Comparison of ENCODE assay signal across 14 cellular contexts in the genomic region with DNA sequence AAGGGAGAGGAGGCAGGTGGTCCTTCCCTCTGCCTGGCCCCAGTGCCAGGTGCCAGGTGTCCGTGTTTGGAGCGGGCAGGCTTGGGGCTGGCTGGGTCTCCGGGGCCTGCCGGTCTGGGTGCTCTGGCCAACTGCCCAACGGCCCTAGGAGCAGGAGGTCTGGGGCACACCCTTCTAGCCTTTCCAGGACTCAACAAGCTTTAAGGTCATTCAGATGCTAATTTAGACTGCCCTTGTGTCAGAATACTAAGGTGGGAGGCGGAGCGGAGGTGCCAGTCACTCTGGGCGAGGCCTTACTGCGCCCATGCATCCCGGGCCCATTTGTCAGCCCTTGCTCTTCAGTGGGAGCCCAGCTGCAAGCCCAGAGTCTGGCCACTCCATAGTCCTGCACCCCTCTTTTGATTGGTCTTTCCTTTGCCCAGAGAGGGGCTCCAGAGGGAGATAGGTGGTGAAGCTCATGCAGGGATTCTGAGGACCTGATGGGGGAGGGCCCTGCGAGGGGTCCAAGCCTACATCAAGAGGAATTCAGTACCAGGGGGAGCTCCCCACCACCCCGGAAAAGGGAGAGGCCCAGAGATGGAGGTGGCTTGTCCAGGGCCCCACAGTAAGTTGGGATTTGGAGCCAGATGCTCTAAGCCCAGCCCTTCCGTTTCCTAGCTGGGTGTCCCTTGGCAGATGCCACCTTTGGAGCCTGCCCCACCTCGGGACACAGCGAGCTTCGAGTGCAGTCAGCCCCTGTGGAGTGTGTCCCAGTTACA. TPM values are rescaled to one million over a fixed set of nuclear protein-coding genes. Genes with fewer than 3 reads are reported as not detected.
A peak's percentile ranks its signal among the peaks of the same experiment; 100 is the strongest.
DNase-seq lines count a peak whose midpoint lies in the region; ATAC-seq, FAIRE-seq and TF ChIP-seq lines count a peak whose summit lies in the region.
"Had no signal": no experiment of that assay in that cellular context is flagged by ENCODE, and none has a peak within 500 bp of the region (broad histone marks: within the 10 kb centered on the region; RNA-seq: fewer than 3 reads in every experiment).

No MANE protein-coding gene starts in this region.

- H2AK5ac ChIP-seq in H9 (ENCODE audit: insufficient read length, low read length) = no peak overlapping the region

- CTCF ChIA-PET in HepG2 (lab: Yijun Ruan, JAX; ENCODE audit: low intra/inter-chr PET ratio, low total read pairs) = no interaction called here

- peaks cover 33 to 36% of the 10 kb centered on the region in 2 experiments for H3K4me1 Mint-ChIP-seq in H9
- H3K4me1 Mint-ChIP-seq in stimulated activated effector memory CD8-positive, alpha-beta T cell treated with anti-CD3 and anti-CD28 coated beads, Interleukin-12 subunit alpha, Interleukin-12 subunit beta, amount 100 ng/mL, for 72 hours = peaks cover 37% of the 10 kb centered on the region

- H2BK12ac ChIP-seq in H9 (ENCODE audit: insufficient read length, low read depth, low read length) = no peak overlapping the region

- in situ Hi-C loops in HepG2 (cut with HindIII; ENCODE audit: extremely low pct_ligation_motif_present, low pct_unique_long_range_greater_than_20kb) = no loop called here

- H3K14ac ChIP-seq in H9 (ENCODE audit: insufficient read depth, low read length) = no peak overlapping the region

- H4K91ac ChIP-seq in H9 (ENCODE audit: insufficient read length, low read depth, low read length) = no peak overlapping the region

- H3K4me1 ChIP-seq in H9 (ENCODE audit: insufficient read depth, low read length) (peaks cover 10% of the 10 kb centered on the region; the same call in 1 of the 2 replicates), HepG2 (ENCODE audit: insufficient read depth, low read length) (peaks cover 65% of the 10 kb centered on the region)

- no peak overlapping the region for H3K9ac ChIP-seq in H9 (ENCODE audit: extremely low read depth, insufficient read length, low read length)
- no peak overlapping the region for H3K9ac ChIP-seq in HepG2 (ENCODE audit: insufficient read depth, low read depth, low read length)

- POLR2A ChIA-PET in HepG2 (lab: Yijun Ruan, JAX) = interaction anchor here (0.9 kb wide), 1 partner anchor 20 kb away, joined by 3 read pairs; a partner anchor contains a TSS

- H3K79me2 ChIP-seq in H9 (ENCODE audit: insufficient read depth, low read length) = no peaks in the 10 kb centered on the region
- H3K79me2 ChIP-seq in HepG2 (ENCODE audit: insufficient read depth, low read length) = no peaks in the 10 kb centered on the region

- H4K5ac ChIP-seq in H9 (ENCODE audit: insufficient read length, low read depth, low read length) = no peak overlapping the region

- TF ChIP-seq EP300 in HepG2 (IDR thresholded peaks at IDR 0.05; ENCODE audit: low read depth in 2 of 2, low read length in 2 of 2) (no peak), HepG2 (CRISPR knock-in tag; IDR thresholded peaks at IDR 0.05; ENCODE audit: borderline replicate concordance) (no peak)

- H3K4me2 ChIP-seq in H9 (ENCODE audit: insufficient read depth, insufficient read length, low read length) (peak overlapping the region; percentile 28), HepG2 (ENCODE audit: low read depth, low read length) (no peak overlapping the region; the same call in 1 of the 2 replicates)

- H2BK15ac ChIP-seq in H9 (ENCODE audit: low read depth, low read length) = no peak overlapping the region

- no peak overlapping the region; a peak in 1 of 5 replicates for H3K4me3 Mint-ChIP-seq in H9
- no peak overlapping the region for H3K4me3 Mint-ChIP-seq in stimulated activated effector memory CD8-positive, alpha-beta T cell treated with anti-CD3 and anti-CD28 coated beads, Interleukin-12 subunit alpha, Interleukin-12 subunit beta, amount 100 ng/mL, for 72 hours

- intact Hi-C loops in HepG2 (cut with micrococcal nuclease; ENCODE audit: unreplicated experiment) = no loop called here

- TF ChIP-seq POLR2A in HepG2 (IDR thresholded peaks at IDR 0.05; ENCODE audit: insufficient read depth in 1 of 2, low read depth in 2 of 2, low read length in 2 of 2) = no peak

- BruUV-seq in HepG2 (replicated peaks; lab: Mats Ljungman, UMichigan) = no TSS peak

- no peak overlapping the region for H3K4ac ChIP-seq in H9 (ENCODE audit: low read depth, low read length)

- no peak overlapping the region for H2BK5ac ChIP-seq in H9 (ENCODE audit: insufficient read length, low read length)

- no peak overlapping the region for H2AFZ ChIP-seq in H9 (ENCODE audit: low read length)
- no peak overlapping the region for H2AFZ ChIP-seq in HepG2 (ENCODE audit: low read length)

- H3K36me3 Mint-ChIP-seq in H9 (ENCODE audit: insufficient read depth in 1 of 3, low read depth in 3 of 3) = peaks cover under 1 to 25% (median 8%) of the 10 kb centered on the region in 3 experiments; a peak in 6 of 7 replicates
- peaks cover 75% of the 10 kb centered on the region for H3K36me3 Mint-ChIP-seq in stimulated activated effector memory CD8-positive, alpha-beta T cell treated with anti-CD3 and anti-CD28 coated beads, Interleukin-12 subunit alpha, Interleukin-12 subunit beta, amount 100 ng/mL, for 72 hours

- H2BK120ac ChIP-seq in H9 (ENCODE audit: low read depth, low read length, poor library complexity, severe bottlenecking) = no peak overlapping the region

- H4K20me1 ChIP-seq in H9 (ENCODE audit: control insufficient read depth, insufficient read depth, insufficient read length) (no peaks in the 10 kb centered on the region), HepG2 (ENCODE audit: insufficient read depth, low read length) (no peaks in the 10 kb centered on the region)

- H3K27me3 ChIP-seq in H9 (ENCODE audit: insufficient read depth, low read length) (no peaks in the 10 kb centered on the region), HepG2 (ENCODE audit: control insufficient read depth in 1 of 2, insufficient read depth in 2 of 2, low read length in 2 of 2) (no peaks in the 10 kb centered on the region)
- H3K27me3 ChIP-seq: ovary had no signal

- H3K23me2 ChIP-seq in H9 (ENCODE audit: insufficient read length, low read depth, low read length, poor library complexity, severe bottlenecking) = no peaks in the 10 kb centered on the region

- H3K18ac ChIP-seq in H9 (ENCODE audit: insufficient read length, low read depth, low read length) = no peak overlapping the region

- H3K36me3 ChIP-seq in HepG2 (replicated peaks in 1 of 2; ENCODE audit: control insufficient read depth in 1 of 2, insufficient read depth in 2 of 2, low read length in 2 of 2) = peaks cover 12 to 20% of the 10 kb centered on the region in 2 experiments; a peak in 4 of 5 replicates
- H3K36me3 ChIP-seq: ovary had no signal

- no peaks in the 10 kb centered on the region for H3K9me3 Mint-ChIP-seq in H9
- no peaks in the 10 kb centered on the region for H3K9me3 Mint-ChIP-seq in stimulated activated effector memory CD8-positive, alpha-beta T cell treated with anti-CD3 and anti-CD28 coated beads, Interleukin-12 subunit alpha, Interleukin-12 subunit beta, amount 100 ng/mL, for 72 hours

- H3K79me1 ChIP-seq in H9 (ENCODE audit: insufficient read depth, low read depth, low read length, poor library complexity, severe bottlenecking) = no peaks in the 10 kb centered on the region

- peak; percentile 1; the same call in 1 of the 3 replicates for ATAC-seq in HepG2
- no peak for ATAC-seq in stimulated activated effector memory CD8-positive, alpha-beta T cell treated with anti-CD3 and anti-CD28 coated beads, Interleukin-12 subunit alpha, Interleukin-12 subunit beta, amount 100 ng/mL, for 72 hours

- no peak for FAIRE-seq in HepG2 (lab: Jason Lieb, UNC)
- FAIRE-seq: keratinocyte had no signal

- WGBS in H9 (ENCODE audit: extremely low coverage, insufficient read length, low lambda C conversion rate) = no CpG with 5 or more reads among the region's 16 CpGs
- WGBS in HepG2 (ENCODE audit: low lambda C conversion rate) = 55% methylated on average over 10 of the region's 16 CpGs

- peaks cover 30% of the 10 kb centered on the region for H3K27me3 Mint-ChIP-seq in H9 (ENCODE audit: low read depth)

- H3K4me3 ChIP-seq in HepG2 (replicated peaks in 1 of 3; ENCODE audit: insufficient read depth in 1 of 3, low read depth in 2 of 3, low read length in 3 of 3) = no peak overlapping the region
- H3K4me3 ChIP-seq: ovary had no signal

- H4K8ac ChIP-seq in H9 (replicated peaks; ENCODE audit: insufficient read length, low read depth, low read length) = no peak overlapping the region

- H3K27ac ChIP-seq in 22Rv1 (peak overlapping the region; percentile 80), H9 (ENCODE audit: insufficient read length, low read depth, low read length) (no peak overlapping the region), cingulate gyrus (ENCODE audit: low read depth, low read length) (peak overlapping the region; percentile 19), HepG2 (ENCODE audit: extremely low read length, insufficient read depth, low read length) (no peak overlapping the region)
- H3K27ac ChIP-seq: epithelial cell of prostate had no signal

- TF ChIP-seq CTCF in 22Rv1 (IDR thresholded peaks at IDR 0.05) (no peak), H9 (conservative IDR thresholded peaks at IDR 0.05) (no peak), HepG2 (CRISPR knock-in tag; IDR thresholded peaks at IDR 0.05) (no peak), GM20000 (IDR thresholded peaks at IDR 0.05; ENCODE audit: extremely low read depth, missing control alignments) (no peak)

- H3K27ac Mint-ChIP-seq in H9 = peak overlapping the region in 1 of 3 experiments; percentile 74; a peak in 2 of 7 replicates
- no peak overlapping the region for H3K27ac Mint-ChIP-seq in stimulated activated effector memory CD8-positive, alpha-beta T cell treated with anti-CD3 and anti-CD28 coated beads, Interleukin-12 subunit alpha, Interleukin-12 subunit beta, amount 100 ng/mL, for 72 hours

- H3T11ph ChIP-seq in H9 (ENCODE audit: low read length) = no peak overlapping the region

- H3K23ac ChIP-seq in H9 (ENCODE audit: insufficient read length, low read depth, low read length) = no peak overlapping the region

- H3K9me3 ChIP-seq in H9 (ENCODE audit: control insufficient read depth, low read depth, low read length) (no peaks in the 10 kb centered on the region), HepG2 (ENCODE audit: low read length) (no peaks in the 10 kb centered on the region)
- H3K9me3 ChIP-seq: ovary had no signal

- TF ChIP-seq RAD21 in HepG2 (CRISPR knock-in tag; IDR thresholded peaks at IDR 0.05) = no peak

- H2BK20ac ChIP-seq in H9 (ENCODE audit: low read depth, low read length, poor library complexity, severe bottlenecking) = no peak overlapping the region

- DNase-seq in H9 = peak; percentile 75
- no peak for DNase-seq in HepG2 (ENCODE audit: low spot score)
- DNase-seq in stimulated activated effector memory CD8-positive, alpha-beta T cell treated with anti-CD3 and anti-CD28 coated beads, Interleukin-12 subunit alpha, Interleukin-12 subunit beta, amount 100 ng/mL, for 72 hours (ENCODE audit: low spot score in 2 of 2) = no peak
- no peak for DNase-seq in dermis blood vessel endothelial cell
- no peak for DNase-seq in dedifferentiated amniotic fluid mesenchymal stem cell (ENCODE audit: extremely low spot score)
- no peak for DNase-seq in GM20000 (ENCODE audit: low spot score)
- DNase-seq: amniotic stem cell; NCI-H510A treated with DMSO at 0.1 percent for 48 hours; stimulated activated CD4-positive, alpha-beta T cell treated with anti-CD3 and anti-CD28 coated beads, Interleukin-4, amount 100 ng/mL, for 24 hours had no signal

- no peak overlapping the region for H3K56ac ChIP-seq in H9 (ENCODE audit: insufficient read length, low read depth, low read length)

RNA-seq across cellular contexts. Expression of a gene that starts 1.3 kb away (rescaled TPM):
- 5.6 and 8.7 TPM in 2 replicates for total RNA-seq in H9 (2021)
- 0.22 TPM in 1 of 2 replicates, not detected in the other for total RNA-seq in HepG2 (2016; rRNA removed; fragmentation: Illumina TruSeq; extraction: Trizol)
- total RNA-seq in HepG2 (2016; cell fraction: cytosol; rRNA removed; fragmentation: Illumina TruSeq; extraction: Trizol; ENCODE audit: low read depth) = not detected in 2 replicates
- not detected in 2 replicates for total RNA-seq in HepG2 (2016; cell fraction: insoluble cytoplasmic fraction; rRNA removed; fragmentation: Illumina TruSeq; extraction: Trizol)
- not detected in 2 replicates for total RNA-seq in HepG2 (2016; cell fraction: membrane; rRNA removed; fragmentation: Illumina TruSeq; extraction: Trizol)
- total RNA-seq in HepG2 (2016; cell fraction: nucleus; rRNA removed; fragmentation: Illumina TruSeq; extraction: Trizol) = not detected in 2 replicates
- polyA plus RNA-seq in HepG2 (2011; rRNA removed) = 0.18 TPM in 1 of 2 replicates, not detected in the other
- polyA plus RNA-seq in HepG2 (2011; cell fraction: cytosol; rRNA removed) = 0.13 TPM in 1 of 2 replicates, not detected in the other
- 1.5 and 1.9 TPM in 2 replicates for polyA plus RNA-seq in HepG2 (2011; cell fraction: nucleus; rRNA removed)
- 0.35 and 0.49 TPM in 2 replicates for polyA plus RNA-seq in HepG2 (2012)
- polyA plus RNA-seq in HepG2 (2016; cell fraction: cytosol; fragmentation: Illumina TruSeq; extraction: Trizol; ENCODE audit: low read depth) = not detected in 2 replicates
- not detected in 2 replicates for polyA plus RNA-seq in HepG2 (2016; cell fraction: insoluble cytoplasmic fraction; fragmentation: Illumina TruSeq; extraction: Trizol; ENCODE audit: low read depth)
- polyA plus RNA-seq in HepG2 (2016; cell fraction: membrane; fragmentation: Illumina TruSeq; extraction: Trizol; ENCODE audit: low read depth) = not detected in 2 replicates
- polyA plus RNA-seq in HepG2 (2016; cell fraction: nucleus; fragmentation: Illumina TruSeq; extraction: Trizol; ENCODE audit: insufficient read depth, low read depth) = not detected in 2 replicates
- 0.19 and 0.24 TPM in 2 replicates for polyA minus RNA-seq in HepG2 (2011; rRNA and poly(A)+ RNA removed; ENCODE audit: low replicate concordance)
- polyA minus RNA-seq in HepG2 (2011; cell fraction: cytosol; rRNA and poly(A)+ RNA removed) = not detected in 2 replicates
- 0.62 and 0.90 TPM in 2 replicates for polyA minus RNA-seq in HepG2 (2011; cell fraction: nucleus; rRNA and poly(A)+ RNA removed)
- 0.19 and 0.51 TPM in 2 replicates for total RNA-seq in dermis blood vessel endothelial cell
- polyA plus RNA-seq: keratinocyte had no signal

RNA-seq across cellular contexts. Expression of a gene that starts 18.3 kb away (rescaled TPM):
- total RNA-seq in H9 (2021) = 18.7 and 24.5 TPM in 2 replicates
- 2.4 and 5.2 TPM in 2 replicates for total RNA-seq in HepG2 (2016; rRNA removed; fragmentation: Illumina TruSeq; extraction: Trizol)
- 1.4 and 2.1 TPM in 2 replicates for total RNA-seq in HepG2 (2016; cell fraction: cytosol; rRNA removed; fragmentation: Illumina TruSeq; extraction: Trizol; ENCODE audit: low read depth)
- 2.6 and 4.6 TPM in 2 replicates for total RNA-seq in HepG2 (2016; cell fraction: insoluble cytoplasmic fraction; rRNA removed; fragmentation: Illumina TruSeq; extraction: Trizol)
- 2.7 and 2.8 TPM in 2 replicates for total RNA-seq in HepG2 (2016; cell fraction: membrane; rRNA removed; fragmentation: Illumina TruSeq; extraction: Trizol)
- 7.3 and 9.5 TPM in 2 replicates for total RNA-seq in HepG2 (2016; cell fraction: nucleus; rRNA removed; fragmentation: Illumina TruSeq; extraction: Trizol)
- 5.4 and 6.6 TPM in 2 replicates for polyA plus RNA-seq in HepG2 (2011; rRNA removed)
- polyA plus RNA-seq in HepG2 (2011; cell fraction: cytosol; rRNA removed) = 2.2 and 3.1 TPM in 2 replicates
- polyA plus RNA-seq in HepG2 (2011; cell fraction: nucleus; rRNA removed) = 30.4 and 31.3 TPM in 2 replicates
- polyA plus RNA-seq in HepG2 (2012) = 4.0 and 4.2 TPM in 2 replicates
- polyA plus RNA-seq in HepG2 (2016; cell fraction: cytosol; fragmentation: Illumina TruSeq; extraction: Trizol; ENCODE audit: low read depth) = 1.0 and 1.4 TPM in 2 replicates
- polyA plus RNA-seq in HepG2 (2016; cell fraction: insoluble cytoplasmic fraction; fragmentation: Illumina TruSeq; extraction: Trizol; ENCODE audit: low read depth) = 1.9 and 2.4 TPM in 2 replicates
- 1.9 and 2.2 TPM in 2 replicates for polyA plus RNA-seq in HepG2 (2016; cell fraction: membrane; fragmentation: Illumina TruSeq; extraction: Trizol; ENCODE audit: low read depth)
- 20.1 and 20.6 TPM in 2 replicates for polyA plus RNA-seq in HepG2 (2016; cell fraction: nucleus; fragmentation: Illumina TruSeq; extraction: Trizol; ENCODE audit: insufficient read depth, low read depth)
- 11.8 and 14.8 TPM in 2 replicates for polyA minus RNA-seq in HepG2 (2011; rRNA and poly(A)+ RNA removed; ENCODE audit: low replicate concordance)
- 3.9 and 5.2 TPM in 2 replicates for polyA minus RNA-seq in HepG2 (2011; cell fraction: cytosol; rRNA and poly(A)+ RNA removed)
- polyA minus RNA-seq in HepG2 (2011; cell fraction: nucleus; rRNA and poly(A)+ RNA removed) = 17.9 and 18.9 TPM in 2 replicates
- total RNA-seq in dermis blood vessel endothelial cell = 13.9 and 16.2 TPM in 2 replicates

RNA-seq across cellular contexts. Expression of a gene that starts 19.6 kb away (rescaled TPM):
- total RNA-seq in H9 (2021) (51.3 and 52.8 TPM in 2 replicates), HepG2 (2016; rRNA removed; fragmentation: Illumina TruSeq; extraction: Trizol) (35.1 and 35.4 TPM in 2 replicates), dermis blood vessel endothelial cell (153 and 182 TPM in 2 replicates)
- total RNA-seq in HepG2 (2016; cell fraction: cytosol; rRNA removed; fragmentation: Illumina TruSeq; extraction: Trizol; ENCODE audit: low read depth) = 6.3 and 6.7 TPM in 2 replicates
- 30.6 and 36.6 TPM in 2 replicates for total RNA-seq in HepG2 (2016; cell fraction: insoluble cytoplasmic fraction; rRNA removed; fragmentation: Illumina TruSeq; extraction: Trizol)
- total RNA-seq in HepG2 (2016; cell fraction: membrane; rRNA removed; fragmentation: Illumina TruSeq; extraction: Trizol) = 14.7 and 15.9 TPM in 2 replicates
- total RNA-seq in HepG2 (2016; cell fraction: nucleus; rRNA removed; fragmentation: Illumina TruSeq; extraction: Trizol) = 17.2 and 21.8 TPM in 2 replicates
- 20.8 and 29.0 TPM in 2 replicates for polyA plus RNA-seq in HepG2 (2011; rRNA removed)
- polyA plus RNA-seq in HepG2 (2011; cell fraction: cytosol; rRNA removed) = 15.5 and 19.5 TPM in 2 replicates
- polyA plus RNA-seq in HepG2 (2011; cell fraction: nucleus; rRNA removed) = 72.9 and 82.9 TPM in 2 replicates
- 17.6 and 18.9 TPM in 2 replicates for polyA plus RNA-seq in HepG2 (2012)
- polyA plus RNA-seq in HepG2 (2016; cell fraction: cytosol; fragmentation: Illumina TruSeq; extraction: Trizol; ENCODE audit: low read depth) = 5.0 and 5.7 TPM in 2 replicates
- polyA plus RNA-seq in HepG2 (2016; cell fraction: insoluble cytoplasmic fraction; fragmentation: Illumina TruSeq; extraction: Trizol; ENCODE audit: low read depth) = 31.8 and 36.6 TPM in 2 replicates
- 10.1 and 10.8 TPM in 2 replicates for polyA plus RNA-seq in HepG2 (2016; cell fraction: membrane; fragmentation: Illumina TruSeq; extraction: Trizol; ENCODE audit: low read depth)
- polyA plus RNA-seq in HepG2 (2016; cell fraction: nucleus; fragmentation: Illumina TruSeq; extraction: Trizol; ENCODE audit: insufficient read depth, low read depth) = 26.3 and 34.3 TPM in 2 replicates
- 51.2 and 89.6 TPM in 2 replicates for polyA minus RNA-seq in HepG2 (2011; rRNA and poly(A)+ RNA removed; ENCODE audit: low replicate concordance)
- polyA minus RNA-seq in HepG2 (2011; cell fraction: cytosol; rRNA and poly(A)+ RNA removed) = 10.0 and 13.2 TPM in 2 replicates
- polyA minus RNA-seq in HepG2 (2011; cell fraction: nucleus; rRNA and poly(A)+ RNA removed) = 31.3 and 34.3 TPM in 2 replicates

RNA-seq across cellular contexts. Expression of a gene that starts 40.1 kb away (rescaled TPM):
- total RNA-seq in H9 (2021) (49.1 and 49.3 TPM in 2 replicates), HepG2 (2016; rRNA removed; fragmentation: Illumina TruSeq; extraction: Trizol) (0.22 TPM in 1 of 2 replicates, not detected in the other), dermis blood vessel endothelial cell (12.9 and 40.4 TPM in 2 replicates)
- total RNA-seq in HepG2 (2016; cell fraction: cytosol; rRNA removed; fragmentation: Illumina TruSeq; extraction: Trizol; ENCODE audit: low read depth) = not detected in 2 replicates
- total RNA-seq in HepG2 (2016; cell fraction: insoluble cytoplasmic fraction; rRNA removed; fragmentation: Illumina TruSeq; extraction: Trizol) = 0.04 TPM in 1 of 2 replicates, not detected in the other
- not detected in 2 replicates for total RNA-seq in HepG2 (2016; cell fraction: membrane; rRNA removed; fragmentation: Illumina TruSeq; extraction: Trizol)
- total RNA-seq in HepG2 (2016; cell fraction: nucleus; rRNA removed; fragmentation: Illumina TruSeq; extraction: Trizol) = not detected in 2 replicates
- polyA plus RNA-seq in HepG2 (2011; rRNA removed) = 0.55 and 0.81 TPM in 2 replicates
- polyA plus RNA-seq in HepG2 (2011; cell fraction: cytosol; rRNA removed) = 0.15 and 0.27 TPM in 2 replicates
- 6.7 and 6.8 TPM in 2 replicates for polyA plus RNA-seq in HepG2 (2011; cell fraction: nucleus; rRNA removed)
- 0.96 and 1.3 TPM in 2 replicates for polyA plus RNA-seq in HepG2 (2012)
- polyA plus RNA-seq in HepG2 (2016; cell fraction: cytosol; fragmentation: Illumina TruSeq; extraction: Trizol; ENCODE audit: low read depth) = not detected in 2 replicates
- not detected in 2 replicates for polyA plus RNA-seq in HepG2 (2016; cell fraction: insoluble cytoplasmic fraction; fragmentation: Illumina TruSeq; extraction: Trizol; ENCODE audit: low read depth)
- polyA plus RNA-seq in HepG2 (2016; cell fraction: membrane; fragmentation: Illumina TruSeq; extraction: Trizol; ENCODE audit: low read depth) = not detected in 2 replicates
- 0.29 and 0.89 TPM in 2 replicates for polyA plus RNA-seq in HepG2 (2016; cell fraction: nucleus; fragmentation: Illumina TruSeq; extraction: Trizol; ENCODE audit: insufficient read depth, low read depth)
- polyA minus RNA-seq in HepG2 (2011; rRNA and poly(A)+ RNA removed; ENCODE audit: low replicate concordance) = 0.14 TPM in 1 of 2 replicates, not detected in the other
- polyA minus RNA-seq in HepG2 (2011; cell fraction: cytosol; rRNA and poly(A)+ RNA removed) = 0.18 and 0.79 TPM in 2 replicates
- polyA minus RNA-seq in HepG2 (2011; cell fraction: nucleus; rRNA and poly(A)+ RNA removed) = 0.37 and 0.64 TPM in 2 replicates

RNA-seq across cellular contexts. Expression of a gene that starts 59.3 kb away (rescaled TPM):
- 126 and 131 TPM in 2 replicates for total RNA-seq in H9 (2021)
- total RNA-seq in HepG2 (2016; rRNA removed; fragmentation: Illumina TruSeq; extraction: Trizol) = 87.6 and 98.8 TPM in 2 replicates
- 118 and 152 TPM in 2 replicates for total RNA-seq in HepG2 (2016; cell fraction: cytosol; rRNA removed; fragmentation: Illumina TruSeq; extraction: Trizol; ENCODE audit: low read depth)
- 74.7 and 95.4 TPM in 2 replicates for total RNA-seq in HepG2 (2016; cell fraction: insoluble cytoplasmic fraction; rRNA removed; fragmentation: Illumina TruSeq; extraction: Trizol)
- total RNA-seq in HepG2 (2016; cell fraction: membrane; rRNA removed; fragmentation: Illumina TruSeq; extraction: Trizol) = 139 and 187 TPM in 2 replicates
- total RNA-seq in HepG2 (2016; cell fraction: nucleus; rRNA removed; fragmentation: Illumina TruSeq; extraction: Trizol) = 49.1 and 55.1 TPM in 2 replicates
- polyA plus RNA-seq in HepG2 (2011; rRNA removed) = 86.7 and 95.1 TPM in 2 replicates
- polyA plus RNA-seq in HepG2 (2011; cell fraction: cytosol; rRNA removed) = 65.5 and 120 TPM in 2 replicates
- 88.2 and 88.7 TPM in 2 replicates for polyA plus RNA-seq in HepG2 (2011; cell fraction: nucleus; rRNA removed)
- 64.0 and 65.2 TPM in 2 replicates for polyA plus RNA-seq in HepG2 (2012)
- polyA plus RNA-seq in HepG2 (2016; cell fraction: cytosol; fragmentation: Illumina TruSeq; extraction: Trizol; ENCODE audit: low read depth) = 134 and 181 TPM in 2 replicates
- polyA plus RNA-seq in HepG2 (2016; cell fraction: insoluble cytoplasmic fraction; fragmentation: Illumina TruSeq; extraction: Trizol; ENCODE audit: low read depth) = 104 and 131 TPM in 2 replicates
- polyA plus RNA-seq in HepG2 (2016; cell fraction: membrane; fragmentation: Illumina TruSeq; extraction: Trizol; ENCODE audit: low read depth) = 176 and 207 TPM in 2 replicates
- polyA plus RNA-seq in HepG2 (2016; cell fraction: nucleus; fragmentation: Illumina TruSeq; extraction: Trizol; ENCODE audit: insufficient read depth, low read depth) = 104 and 121 TPM in 2 replicates
- 82.4 and 267 TPM in 2 replicates for polyA minus RNA-seq in HepG2 (2011; rRNA and poly(A)+ RNA removed; ENCODE audit: low replicate concordance)
- polyA minus RNA-seq in HepG2 (2011; cell fraction: cytosol; rRNA and poly(A)+ RNA removed) = 16.1 and 23.4 TPM in 2 replicates
- polyA minus RNA-seq in HepG2 (2011; cell fraction: nucleus; rRNA and poly(A)+ RNA removed) = 22.9 TPM in 2 replicates
- 44.4 and 89.1 TPM in 2 replicates for total RNA-seq in dermis blood vessel endothelial cell

Comparison
In these comparisons a context has a peak if more than half of its experiments do, and no peak if none do; other contexts are left out.
1. H3K27ac ChIP-seq: peak in 22Rv1 (single experiment) and cingulate gyrus (single experiment); none in H9 (single experiment) and HepG2 (single experiment).